In genomic region chr6:14658030-14658429, GRCh38 we compare ENCODE assay signal across 1 cellular context.
TF ChIP-seq lines count a peak whose summit lies in the region.

No MANE protein-coding gene starts in this region.

TF ChIP-seq in IMR-90, 13 proteins besides CTCF, POLR2A, EP300 and RAD21 (continued from another document):
- no peak for TF ChIP-seq ELK1 (IDR thresholded peaks at IDR 0.05; ENCODE audit: borderline replicate concordance, low read depth, low read length)
